ENCODE assay signal across 23 cellular contexts in the genomic region with DNA sequence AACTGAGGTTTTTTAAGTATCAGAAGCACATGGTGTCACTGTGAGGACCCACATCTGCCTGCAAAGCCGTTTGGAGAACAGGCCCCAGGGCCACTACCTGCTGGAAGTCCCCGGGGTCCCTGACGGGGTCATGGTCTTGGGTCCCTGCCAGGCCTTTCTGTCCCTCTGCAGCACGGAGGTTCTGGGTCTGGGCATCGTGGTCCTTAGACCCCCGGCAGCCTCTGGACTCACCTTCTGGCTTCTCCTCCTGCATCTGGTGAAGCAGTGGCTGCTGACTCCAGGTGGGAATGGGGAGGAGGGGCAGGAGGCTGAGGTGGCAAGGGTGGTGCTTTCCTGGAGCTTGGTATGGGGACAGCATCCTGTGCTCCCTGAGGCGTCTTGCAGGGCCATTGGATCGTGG.
"Had no signal": no experiment of that assay in that cellular context is flagged by ENCODE, and none has a peak within 500 bp of the region (broad histone marks: within the 10 kb centered on the region; RNA-seq: fewer than 3 reads in every experiment).

No MANE protein-coding gene starts in this region.

- ATAC-seq: left lung; naive thymus-derived CD8-positive, alpha-beta T cell; psoas muscle; right cardiac atrium; stimulated activated effector memory CD8-positive, alpha-beta T cell treated with anti-CD3 and anti-CD28 coated beads, Interleukin-12 subunit alpha, Interleukin-12 subunit beta, amount 100 ng/mL, for 72 hours had no signal

- H3K4me1 ChIP-seq: left lung, psoas muscle, stomach, tibial nerve, upper lobe of right lung, uterus had no signal

- DNase-seq: cortex of kidney; effector CD4-positive, alpha-beta T cell; hypothalamus; immature natural killer cell; mesenchymal stem cell; naive thymus-derived CD8-positive, alpha-beta T cell; nephron progenitor cell; occipital lobe; ovary; psoas muscle; right cardiac atrium; stimulated activated CD4-positive, alpha-beta T cell treated with anti-CD3 and anti-CD28 coated beads, Interleukin-12 subunit alpha, Interleukin-12 subunit beta, amount 100 ng/mL, for 4 hours; stimulated activated CD4-positive, alpha-beta T cell treated with anti-CD3 and anti-CD28 coated beads, Interleukin-1b, Interleukin-23, amount 100 ng/mL, for 48 hours; stimulated activated CD4-positive, alpha-beta T cell treated with anti-CD3 and anti-CD28 coated beads, Interleukin-4, amount 100 ng/mL, for 1 hour; stimulated activated naive CD4-positive, alpha-beta T cell treated with Interleukin-2 at 50 U/mL for 16 hours; stomach; upper lobe of right lung; uterus had no signal

- H3K4me3 ChIP-seq: left lung, ovary, psoas muscle, skin epidermis, stomach, thoracic aorta, tibial nerve, upper lobe of right lung, uterus had no signal

- H3K27ac ChIP-seq: left lung, ovary, psoas muscle, skin epidermis, stomach, thoracic aorta, tibial nerve, upper lobe of right lung, uterus had no signal

- H3K27me3 ChIP-seq: ovary, uterus had no signal

- H3K9me3 ChIP-seq: left lung, ovary, psoas muscle, stomach, thoracic aorta, tibial nerve, upper lobe of right lung, uterus had no signal

- H3K36me3 ChIP-seq: left lung, ovary, stomach, thoracic aorta, tibial nerve, upper lobe of right lung, uterus had no signal
